ENCODE assay signal across 24 cellular contexts in the genomic region with DNA sequence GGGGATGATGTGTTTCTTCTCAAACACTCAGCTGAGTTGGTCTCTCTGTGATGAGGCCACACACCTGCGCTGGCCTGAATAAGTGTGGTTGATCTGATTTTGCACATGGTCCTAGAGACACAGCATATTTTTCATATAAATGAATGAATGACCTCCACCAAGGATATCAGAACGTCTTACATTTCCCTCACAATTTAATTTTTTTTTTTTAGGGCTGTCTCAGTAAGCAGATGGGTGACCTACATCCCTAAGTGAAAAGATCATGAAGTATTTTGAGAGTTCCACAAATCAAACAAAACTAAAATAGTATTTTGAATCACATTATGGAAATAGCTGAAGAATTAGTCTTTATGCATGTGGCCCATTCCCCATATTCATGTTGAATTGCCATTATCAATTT.
"Had no signal": no experiment of that assay in that cellular context is flagged by ENCODE, and none has a peak within 500 bp of the region (broad histone marks: within the 10 kb centered on the region; RNA-seq: fewer than 3 reads in every experiment).

No MANE protein-coding gene starts in this region.

- H3K4me1 ChIP-seq: stomach, suprapubic skin, testis, thyroid gland, tibial artery, tibial nerve, transverse colon, upper lobe of left lung, upper lobe of right lung, uterus, vagina had no signal

- DNase-seq: stimulated activated CD4-positive, alpha-beta T cell treated with anti-CD3 and anti-CD28 coated beads, Interleukin-2, amount 100 ng/mL, for 48 hours; stimulated activated CD4-positive, alpha-beta T cell treated with anti-CD3 and anti-CD28 coated beads, Interleukin-4, amount 100 ng/mL, for 1 hour; stimulated activated CD4-positive, alpha-beta T cell treated with anti-CD3 and anti-CD28 coated beads, Interleukin-4, amount 100 ng/mL, for 24 hours; stimulated activated CD4-positive, alpha-beta T cell treated with anti-CD3 and anti-CD28 coated beads, Interleukin-4, amount 100 ng/mL, for 4 hours; stimulated activated CD8-positive, alpha-beta memory T cell treated with anti-CD3 and anti-CD28 coated beads, Interleukin-4, amount 100 ng/mL, for 48 hours; stimulated activated naive B cell treated with anti-CD40 and anti-IgM and Interleukin-4, amounts not matched to agents 10 μg/mL and 1 μg/mL and 100 μg/mL, for 72 hours; stimulated activated naive CD4-positive, alpha-beta T cell; stimulated activated naive CD4-positive, alpha-beta T cell treated with Interleukin-2 at 50 U/mL for 16 hours; stimulated activated naive CD8-positive, alpha-beta T cell treated with anti-CD3 and anti-CD28 coated beads, Interleukin-15, amount 100 ng/mL, for 72 hours; stimulated activated naive CD8-positive, alpha-beta T cell treated with anti-CD3 and anti-CD28 coated beads, Interleukin-15, Interleukin-2, amounts not matched to agents 100 U/mL and 50 U/mL, for 24 hours; stomach; substantia nigra; testis; thyroid gland; tibial artery; transverse colon; trophoblast cell; upper lobe of left lung; upper lobe of right lung; uterus had no signal

- H3K27ac ChIP-seq: stomach, suprapubic skin, testis, thoracic aorta, thyroid gland, tibial artery, tibial nerve, transverse colon, upper lobe of left lung, upper lobe of right lung, uterus, vagina had no signal

- H3K36me3 ChIP-seq: stomach, suprapubic skin, thoracic aorta, thyroid gland, tibial artery, tibial nerve, transverse colon, upper lobe of left lung, upper lobe of right lung, uterus, vagina had no signal

- H3K4me3 ChIP-seq: stomach, suprapubic skin, testis, thoracic aorta, thyroid gland, tibial artery, tibial nerve, transverse colon, upper lobe of left lung, upper lobe of right lung, uterus, vagina had no signal

- H3K9me3 ChIP-seq: suprapubic skin, testis, thoracic aorta, thyroid gland, upper lobe of right lung, uterus, vagina had no signal
